Comparison of ENCODE assay signal across 19 cellular contexts in the genomic region with DNA sequence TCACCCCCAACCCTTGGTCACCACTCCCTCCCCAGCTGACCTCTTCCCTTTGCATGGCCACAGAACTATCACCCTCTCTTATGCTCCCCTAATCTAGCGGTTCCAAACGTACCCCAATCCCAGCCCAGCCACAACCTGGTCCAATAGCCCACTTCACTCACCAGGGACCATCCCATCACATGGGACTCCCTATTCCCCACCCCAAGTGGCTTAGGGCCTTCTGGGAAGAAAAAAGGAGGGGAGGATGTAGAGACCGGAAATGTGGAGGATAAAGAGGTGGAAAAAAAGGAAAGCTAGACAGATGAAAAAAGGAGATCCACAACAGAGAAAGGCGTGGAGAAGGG. TPM values are rescaled to one million over a fixed set of nuclear protein-coding genes. Genes with fewer than 3 reads are reported as not detected.
A peak's percentile ranks its signal among the peaks of the same experiment; 100 is the strongest.
DNase-seq lines count a peak whose midpoint lies in the region; ATAC-seq and TF ChIP-seq lines count a peak whose summit lies in the region.
"Had no signal": no experiment of that assay in that cellular context is flagged by ENCODE, and none has a peak within 500 bp of the region (broad histone marks: within the 10 kb centered on the region; RNA-seq: fewer than 3 reads in every experiment).

No MANE protein-coding gene starts in this region.

- H2BK120ac ChIP-seq in H9 (ENCODE audit: low read depth, low read length, poor library complexity, severe bottlenecking), result no peak overlapping the region

- H3K18ac ChIP-seq in H9 (ENCODE audit: insufficient read length, low read depth, low read length), result no peak overlapping the region

- no peaks in the 10 kb centered on the region for H4K20me1 ChIP-seq in H9 (ENCODE audit: control insufficient read depth, insufficient read depth, insufficient read length)

- no peak overlapping the region for H3K4ac ChIP-seq in H9 (ENCODE audit: low read depth, low read length)

- H4K8ac ChIP-seq in H9 (replicated peaks; ENCODE audit: insufficient read length, low read depth, low read length), result no peak overlapping the region

- H4K5ac ChIP-seq in H9 (ENCODE audit: insufficient read length, low read depth, low read length), result no peak overlapping the region

- no peak overlapping the region for H3K9ac ChIP-seq in H9 (ENCODE audit: extremely low read depth, insufficient read length, low read length)
- H3K9ac ChIP-seq in iPS-18a (ENCODE audit: low read length), result no peak overlapping the region
- H3K9ac ChIP-seq: BLaER1 treated with 17β-estradiol and CSF1 and Interleukin-3, amounts not matched to agents 10 nM and 100 nM; parathyroid adenoma had no signal

- no peak overlapping the region for H2AFZ ChIP-seq in H9 (ENCODE audit: low read length)

- peak overlapping the region; percentile 57 for H3K4me2 ChIP-seq in H9 (ENCODE audit: insufficient read depth, insufficient read length, low read length)
- H3K4me2 ChIP-seq: BLaER1 treated with 17β-estradiol and CSF1 and Interleukin-3, amounts not matched to agents 10 nM and 100 nM had no signal

- H3K27me3 ChIP-seq in H9 (ENCODE audit: insufficient read depth, low read length) (peaks cover 68% of the 10 kb centered on the region), iPS-18a (ENCODE audit: control insufficient read depth, insufficient read depth, low read length) (peaks cover 100% of the 10 kb centered on the region), psoas muscle (ENCODE audit: insufficient read depth in 3 of 3, low read length in 2 of 3) (peaks cover 4 to 89% (median 41%) of the 10 kb centered on the region in 3 donors)

- CTCF ChIA-PET in activated CD4-positive, alpha-beta memory T cell treated with anti-CD3 and anti-CD28 coated beads, Interleukin-2, amount 10 ng/mL, durations not matched to agents 7 days and 5 days (lab: Charles Lee), result no interaction called here
- CTCF ChIA-PET in Calu3 (lab: Charles Lee), result no interaction called here

- no peak overlapping the region for H3K56ac ChIP-seq in H9 (ENCODE audit: insufficient read length, low read depth, low read length)

- peaks cover 3 to 4% of the 10 kb centered on the region in 2 experiments; a peak in 3 of 5 replicates for H3K9me3 Mint-ChIP-seq in H9
- no peaks in the 10 kb centered on the region for H3K9me3 Mint-ChIP-seq in activated CD4-positive, alpha-beta memory T cell treated with anti-CD3 and anti-CD28 coated beads, Interleukin-2, amount 10 ng/mL, durations not matched to agents 7 days and 5 days
- no peaks in the 10 kb centered on the region for H3K9me3 Mint-ChIP-seq in Calu3 (ENCODE audit: low read depth, unreplicated experiment)

- no peak overlapping the region for H2BK15ac ChIP-seq in H9 (ENCODE audit: low read depth, low read length)

- peaks cover 100% of the 10 kb centered on the region for H3K27me3 Mint-ChIP-seq in H9 (ENCODE audit: low read depth)
- H3K27me3 Mint-ChIP-seq in activated CD4-positive, alpha-beta memory T cell treated with anti-CD3 and anti-CD28 coated beads, Interleukin-2, amount 10 ng/mL, durations not matched to agents 7 days and 5 days, result peaks cover 87% of the 10 kb centered on the region
- H3K27me3 Mint-ChIP-seq in Calu3 (ENCODE audit: unreplicated experiment), result peaks cover 85% of the 10 kb centered on the region

- no peak overlapping the region for H3T11ph ChIP-seq in H9 (ENCODE audit: low read length)

- ATAC-seq in psoas muscle, result no peak
- ATAC-seq in left cardiac atrium, result no peak
- ATAC-seq: PC-3 had no signal

- H2AK5ac ChIP-seq in H9 (ENCODE audit: insufficient read length, low read length), result no peak overlapping the region

- H3K79me1 ChIP-seq in H9 (ENCODE audit: insufficient read depth, low read depth, low read length, poor library complexity, severe bottlenecking), result no peaks in the 10 kb centered on the region

- DNase-seq in H9, result no peak
- DNase-seq in activated CD4-positive, alpha-beta memory T cell treated with anti-CD3 and anti-CD28 coated beads, Interleukin-2, amount 10 ng/mL, durations not matched to agents 7 days and 5 days, result no peak
- no peak for DNase-seq in psoas muscle
- DNase-seq in NCI-H1930 (lab: John Stamatoyannopoulos, UW), result no peak
- DNase-seq in Calu3, result no peak
- no peak for DNase-seq in left cardiac atrium
- DNase-seq: dermis blood vessel endothelial cell, DMS79 treated with DMSO at 0.1 percent for 48 hours, hippocampal formation, NCI-H1694, NCI-H510A, PC-3 had no signal

- H3K14ac ChIP-seq in H9 (ENCODE audit: insufficient read depth, low read length), result no peak overlapping the region

- H3K4me3 Mint-ChIP-seq in H9 (peak overlapping the region; percentile 64 to 81), Calu3 (ENCODE audit: low read depth, unreplicated experiment) (no peak overlapping the region)
- H3K4me3 Mint-ChIP-seq in activated CD4-positive, alpha-beta memory T cell treated with anti-CD3 and anti-CD28 coated beads, Interleukin-2, amount 10 ng/mL, durations not matched to agents 7 days and 5 days, result peak overlapping the region; percentile 10

- H3K79me2 ChIP-seq in H9 (ENCODE audit: insufficient read depth, low read length), result no peaks in the 10 kb centered on the region
- H3K79me2 ChIP-seq: parathyroid adenoma had no signal

- H3K36me3 ChIP-seq in iPS-18a (ENCODE audit: control insufficient read depth, low read depth, low read length) (no peaks in the 10 kb centered on the region), psoas muscle (ENCODE audit: insufficient read depth in 1 of 2, low read depth in 1 of 2) (no peaks in the 10 kb centered on the region)
- H3K36me3 ChIP-seq: BLaER1 treated with 17β-estradiol and CSF1 and Interleukin-3, amounts not matched to agents 10 nM and 100 nM; suprapubic skin had no signal

- H3K23ac ChIP-seq in H9 (ENCODE audit: insufficient read length, low read depth, low read length), result no peak overlapping the region

- H3K27ac Mint-ChIP-seq in H9 (no peak overlapping the region), Calu3 (ENCODE audit: unreplicated experiment) (no peak overlapping the region)
- H3K27ac Mint-ChIP-seq in activated CD4-positive, alpha-beta memory T cell treated with anti-CD3 and anti-CD28 coated beads, Interleukin-2, amount 10 ng/mL, durations not matched to agents 7 days and 5 days, result no peak overlapping the region

- H3K4me3 ChIP-seq in iPS-18a (ENCODE audit: low read length) (peak overlapping the region; percentile 58), psoas muscle (peak overlapping the region; percentile 48)
- H3K4me3 ChIP-seq: BLaER1 treated with 17β-estradiol and CSF1 and Interleukin-3, amounts not matched to agents 10 nM and 100 nM; lung had no signal

- WGBS in H9 (ENCODE audit: extremely low coverage, insufficient read length, low lambda C conversion rate), result no CpG with 5 or more reads among the region's 4 CpGs
- 55 to 68% (median 67%) methylated on average over 4 of the region's 4 CpGs for WGBS in psoas muscle, 3 donors

- TF ChIP-seq CTCF in H9 (conservative IDR thresholded peaks at IDR 0.05), result no peak
- TF ChIP-seq CTCF in psoas muscle (IDR thresholded peaks at IDR 0.05), result no peak
- TF ChIP-seq CTCF in Calu3 (IDR thresholded peaks at IDR 0.05; ENCODE audit: unreplicated experiment), result no peak

- H3K36me3 Mint-ChIP-seq in H9 (ENCODE audit: insufficient read depth in 1 of 3, low read depth in 3 of 3) (no peaks in the 10 kb centered on the region), Calu3 (ENCODE audit: insufficient read depth, unreplicated experiment) (no peaks in the 10 kb centered on the region)
- H3K36me3 Mint-ChIP-seq in activated CD4-positive, alpha-beta memory T cell treated with anti-CD3 and anti-CD28 coated beads, Interleukin-2, amount 10 ng/mL, durations not matched to agents 7 days and 5 days (ENCODE audit: low read depth), result peaks cover 5% of the 10 kb centered on the region

- H2BK12ac ChIP-seq in H9 (ENCODE audit: insufficient read length, low read depth, low read length), result no peak overlapping the region

- no peak overlapping the region for H3K27ac ChIP-seq in H9 (ENCODE audit: insufficient read length, low read depth, low read length)
- H3K27ac ChIP-seq in iPS-18a (ENCODE audit: low read length), result no peak overlapping the region
- H3K27ac ChIP-seq in psoas muscle, result no peak overlapping the region
- H3K27ac ChIP-seq: BLaER1 treated with 17β-estradiol and CSF1 and Interleukin-3, amounts not matched to agents 10 nM and 100 nM; HL-60; parathyroid adenoma; suprapubic skin had no signal

- H2BK20ac ChIP-seq in H9 (ENCODE audit: low read depth, low read length, poor library complexity, severe bottlenecking), result no peak overlapping the region

- no TSS peak for BruUV-seq in Calu3 (replicated peaks; lab: Mats Ljungman, UMichigan)

- peaks cover 9% of the 10 kb centered on the region for H3K23me2 ChIP-seq in H9 (ENCODE audit: insufficient read length, low read depth, low read length, poor library complexity, severe bottlenecking)

- no peak overlapping the region for H2BK5ac ChIP-seq in H9 (ENCODE audit: insufficient read length, low read length)

- POLR2A ChIA-PET in activated CD4-positive, alpha-beta memory T cell treated with anti-CD3 and anti-CD28 coated beads, Interleukin-2, amount 10 ng/mL, durations not matched to agents 7 days and 5 days (lab: Charles Lee), result no interaction called here

- H3K4me1 ChIP-seq in H9 (ENCODE audit: insufficient read depth, low read length) (no peaks in the 10 kb centered on the region), iPS-18a (ENCODE audit: control insufficient read depth, low read depth, low read length) (no peaks in the 10 kb centered on the region), psoas muscle (no peaks in the 10 kb centered on the region)
- H3K4me1 ChIP-seq: BLaER1 treated with 17β-estradiol and CSF1 and Interleukin-3, amounts not matched to agents 10 nM and 100 nM had no signal

- intact Hi-C loops in psoas muscle (cut with DNase I), result no loop called here
- intact Hi-C loops in Calu3 (cut with micrococcal nuclease; ENCODE audit: unreplicated experiment), result no loop called here
- intact Hi-C loops in left cardiac atrium (cut with DNase I), result no loop called here

- H3K9me3 ChIP-seq in H9 (ENCODE audit: control insufficient read depth, low read depth, low read length) (no peaks in the 10 kb centered on the region), iPS-18a (ENCODE audit: control insufficient read depth, low read depth, low read length) (no peaks in the 10 kb centered on the region), psoas muscle (no peaks in the 10 kb centered on the region)
- H3K9me3 ChIP-seq: suprapubic skin had no signal

- no peak overlapping the region for H4K91ac ChIP-seq in H9 (ENCODE audit: insufficient read length, low read depth, low read length)

- peaks cover 8 to 18% of the 10 kb centered on the region in 2 experiments for H3K4me1 Mint-ChIP-seq in H9
- peaks cover 4% of the 10 kb centered on the region for H3K4me1 Mint-ChIP-seq in activated CD4-positive, alpha-beta memory T cell treated with anti-CD3 and anti-CD28 coated beads, Interleukin-2, amount 10 ng/mL, durations not matched to agents 7 days and 5 days
- H3K4me1 Mint-ChIP-seq in Calu3 (ENCODE audit: low read depth, unreplicated experiment), result no peaks in the 10 kb centered on the region

RNA-seq across cellular contexts. Expression of a gene that starts 30.3 kb away (rescaled TPM):
- total RNA-seq in H9 (2021), result not detected in 2 replicates
- total RNA-seq in activated CD4-positive, alpha-beta memory T cell treated with anti-CD3 and anti-CD28 coated beads, Interleukin-2, amount 10 ng/mL, durations not matched to agents 7 days and 5 days, result not detected
- total RNA-seq in psoas muscle, result not detected
- polyA plus RNA-seq in psoas muscle, result not detected
- not detected in 2 replicates for total RNA-seq in Calu3 (2022)
- not detected for total RNA-seq in left cardiac atrium
- total RNA-seq: LHCN-M2, lung, PC-3, suprapubic skin had no signal
- polyA plus RNA-seq: lung had no signal
